In the genomic region with DNA sequence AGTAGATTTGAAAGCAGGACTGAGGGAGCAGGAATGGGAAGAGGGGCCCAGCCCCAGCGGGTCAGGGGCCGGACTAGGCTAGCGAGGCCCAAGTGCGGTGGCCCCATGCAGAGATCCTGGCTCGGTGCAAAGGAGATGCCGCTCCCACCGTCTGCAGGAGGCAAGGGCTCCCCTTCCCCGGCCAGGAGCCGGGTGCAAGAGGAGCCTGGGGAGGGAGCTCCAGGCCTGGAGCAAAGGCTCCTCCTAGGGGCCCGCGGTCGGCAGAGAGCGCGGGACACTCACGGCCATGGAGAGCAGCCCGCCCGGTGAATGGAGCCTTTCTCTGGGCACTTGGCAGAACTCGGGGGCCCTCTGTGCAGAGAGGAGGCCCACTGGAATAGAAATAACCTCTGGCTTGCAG, we compare ENCODE assay signal across 15 cellular contexts. TPM values are rescaled to one million over a fixed set of nuclear protein-coding genes. Genes with fewer than 3 reads are reported as not detected.
DNase-seq lines count a peak whose midpoint lies in the region; ATAC-seq, FAIRE-seq and TF ChIP-seq lines count a peak whose summit lies in the region.
"Had no signal": no experiment of that assay in that cellular context is flagged by ENCODE, and none has a peak within 500 bp of the region (broad histone marks: within the 10 kb centered on the region; RNA-seq: fewer than 3 reads in every experiment).

No MANE protein-coding gene starts in this region.

- TF ChIP-seq CTCF in endothelial cell (IDR thresholded peaks at IDR 0.05; ENCODE audit: unreplicated experiment) (no peak), nephron (IDR thresholded peaks at IDR 0.05; ENCODE audit: unreplicated experiment in 3 of 3) (peak; percentile 13 to 21 (median 13))

- no peak overlapping the region for H3K4me3 ChIP-seq in right cardiac atrium (ENCODE audit: low read length)
- H3K4me3 ChIP-seq: GM23248, heart right ventricle had no signal

- 50% methylated on average over 18 of the region's 18 CpGs for WGBS in right cardiac atrium

- no peaks in the 10 kb centered on the region for H3K4me1 ChIP-seq in right cardiac atrium (ENCODE audit: control insufficient read depth, insufficient read depth, low read length)

- no peaks in the 10 kb centered on the region for H3K9me3 ChIP-seq in right cardiac atrium (ENCODE audit: control insufficient read depth, low read length)

- H3K27me3 ChIP-seq in right cardiac atrium (ENCODE audit: control insufficient read depth, insufficient read depth): no peaks in the 10 kb centered on the region

- H3K27ac ChIP-seq in right cardiac atrium (ENCODE audit: low read length): no peak overlapping the region
- H3K27ac ChIP-seq: GM23248, heart right ventricle had no signal

- intact Hi-C loops in right cardiac atrium (cut with DNase I): no loop called here
- intact Hi-C loops in left ventricle myocardium superior (cut with micrococcal nuclease): no loop called here

- H3K36me3 Mint-ChIP-seq in endothelial cell (ENCODE audit: low read depth, unreplicated experiment) (no peaks in the 10 kb centered on the region), nephron (ENCODE audit: low read depth) (no peaks in the 10 kb centered on the region)
- H3K36me3 Mint-ChIP-seq: activated naive CD8-positive, alpha-beta T cell had no signal

- H3K9me3 Mint-ChIP-seq in endothelial cell (ENCODE audit: unreplicated experiment): no peaks in the 10 kb centered on the region
- peaks cover 7% of the 10 kb centered on the region for H3K9me3 Mint-ChIP-seq in nephron

- H3K27me3 Mint-ChIP-seq in endothelial cell (ENCODE audit: unreplicated experiment) (no peaks in the 10 kb centered on the region), nephron (ENCODE audit: low read depth) (peaks cover 4% of the 10 kb centered on the region)
- H3K27me3 Mint-ChIP-seq: activated naive CD8-positive, alpha-beta T cell had no signal

- DNase-seq in right cardiac atrium (no peak), left ventricle myocardium superior (no peak), endothelial cell (ENCODE audit: low spot score) (peak; percentile 42), kidney tubule cell (ENCODE audit: low spot score) (no peak), NCI-H82 treated with DMSO at 0.1 percent for 48 hours (lab: John Stamatoyannopoulos, UW; ENCODE audit: unreplicated experiment) (no peak), COR-L47 (lab: John Stamatoyannopoulos, UW) (no peak), urothelium cell line (ENCODE audit: low spot score) (no peak)
- DNase-seq: GM23248, heart right ventricle, NCI-H1105 treated with DMSO at 0.1 percent for 48 hours, RPMI8226, trophoblast cell had no signal

- H3K4me1 Mint-ChIP-seq in endothelial cell (ENCODE audit: unreplicated experiment): peaks cover 7% of the 10 kb centered on the region
- H3K4me1 Mint-ChIP-seq in nephron: peaks cover 58% of the 10 kb centered on the region

- H3K27ac Mint-ChIP-seq in endothelial cell (ENCODE audit: unreplicated experiment): no peak overlapping the region
- H3K27ac Mint-ChIP-seq in nephron: peak overlapping the region; percentile 46 to 78 (median 61)
- H3K27ac Mint-ChIP-seq: activated naive CD8-positive, alpha-beta T cell had no signal

- H3K4me3 Mint-ChIP-seq in endothelial cell (ENCODE audit: unreplicated experiment) (peak overlapping the region; percentile 29), nephron (peak overlapping the region in 1 of 3 experiments; percentile 40)
- H3K4me3 Mint-ChIP-seq: activated naive CD8-positive, alpha-beta T cell had no signal

- peak; percentile 38 to 58 for ATAC-seq in right cardiac atrium
- no peak for ATAC-seq in left ventricle myocardium superior

- FAIRE-seq in urothelium cell line (lab: Jason Lieb, UNC): no peak
- FAIRE-seq: endometrium had no signal

RNA-seq across cellular contexts. Expression of a gene that starts 43.2 kb away (rescaled TPM):
- total RNA-seq in right cardiac atrium: 10 to 100 TPM; 17.6 to 26.0 (median 21.2) TPM
- polyA plus RNA-seq in right cardiac atrium: 7.8 TPM
- 18.1 TPM for total RNA-seq in left ventricle myocardium superior
- 33.5 TPM for total RNA-seq in endothelial cell (ENCODE audit: unreplicated experiment)
